Comparison of ENCODE assay signal across 23 cellular contexts in genomic region chr4:155304375-155304774, GRCh38.
"Had no signal": no experiment of that assay in that cellular context is flagged by ENCODE, and none has a peak within 500 bp of the region (broad histone marks: within the 10 kb centered on the region; RNA-seq: fewer than 3 reads in every experiment).

No MANE protein-coding gene starts in this region.

- H3K9me3 Mint-ChIP-seq: activated naive CD4-positive, alpha-beta T cell treated with anti-CD3 and anti-CD28 coated beads, Interleukin-2, amount 10 ng/mL, durations not matched to agents 7 days and 5 days; activated T-cell treated with anti-CD3 and anti-CD28 coated beads, Interleukin-2, amount 50 U/mL, for 4 hours had no signal

- H3K27me3 Mint-ChIP-seq: activated naive CD4-positive, alpha-beta T cell treated with anti-CD3 and anti-CD28 coated beads, Interleukin-2, amount 10 ng/mL, durations not matched to agents 7 days and 5 days; dendritic cell treated with granulocyte-macrophage colony-stimulating factor and Interleukin-4, amounts not matched to agents 40 ng/mL and 50 ng/mL, for 4 days had no signal

- ATAC-seq: activated CD4-positive, CD25-positive, alpha-beta regulatory T cell treated with anti-CD3 and anti-CD28 coated beads, Interleukin-2, amount 50 U/mL, for 24 hours; activated T-cell treated with anti-CD3 and anti-CD28 coated beads, Interleukin-2, amount 50 U/mL, for 4 hours; left cardiac atrium had no signal

- H3K4me1 Mint-ChIP-seq: activated naive CD4-positive, alpha-beta T cell treated with anti-CD3 and anti-CD28 coated beads, Interleukin-2, amount 10 ng/mL, durations not matched to agents 7 days and 5 days; nephron had no signal

- DNase-seq: activated CD4-positive, alpha-beta T cell treated with anti-CD3 and anti-CD28 coated beads, Interleukin-2, amount 50 U/mL, for 1 hour; activated CD8-positive, alpha-beta memory T cell treated with anti-CD3 and anti-CD28 coated beads, Interleukin-2, amount 50 U/mL, for 4 hours; activated effector memory CD4-positive, alpha-beta T cell treated with Interleukin-2 at 50 U/mL for 16 hours; activated naive CD4-positive, alpha-beta T cell treated with anti-CD3 and anti-CD28 coated beads, Interleukin-2, amount 10 ng/mL, durations not matched to agents 7 days and 5 days; activated T-cell treated with anti-CD3 and anti-CD28 coated beads, Interleukin-2, amount 50 U/mL, for 4 hours; cerebellar nuclear complex; effector memory CD4-positive, alpha-beta T cell; foreskin fibroblast; left cardiac atrium; lower lobe of right lung; nucleus accumbens; stimulated activated CD4-positive, alpha-beta T cell treated with anti-CD3 and anti-CD28 coated beads, Interleukin-12 subunit alpha, Interleukin-12 subunit beta, amount 100 ng/mL, for 4 hours; stimulated activated CD4-positive, alpha-beta T cell treated with anti-CD3 and anti-CD28 coated beads, Interleukin-1b, Interleukin-23, amount 100 ng/mL, for 48 hours; stimulated activated CD8-positive, alpha-beta memory T cell treated with anti-CD3 and anti-CD28 coated beads, Interleukin-4, amount 100 ng/mL, for 48 hours; stimulated activated naive CD4-positive, alpha-beta T cell; T1000; tibial artery; uterus had no signal

- H3K9me3 ChIP-seq: ascending aorta, lower lobe of right lung, tibial artery, uterus had no signal

- H3K4me1 ChIP-seq: ascending aorta, lower lobe of right lung, tibial artery, uterus had no signal

- H3K36me3 Mint-ChIP-seq: activated naive CD4-positive, alpha-beta T cell treated with anti-CD3 and anti-CD28 coated beads, Interleukin-2, amount 10 ng/mL, durations not matched to agents 7 days and 5 days had no signal

- H3K4me3 Mint-ChIP-seq: activated naive CD4-positive, alpha-beta T cell treated with anti-CD3 and anti-CD28 coated beads, Interleukin-2, amount 10 ng/mL, durations not matched to agents 7 days and 5 days; activated T-cell treated with anti-CD3 and anti-CD28 coated beads, Interleukin-2, amount 50 U/mL, for 4 hours; dendritic cell treated with granulocyte-macrophage colony-stimulating factor and Interleukin-4, amounts not matched to agents 40 ng/mL and 50 ng/mL, for 4 days; nephron had no signal

- H3K27ac Mint-ChIP-seq: activated naive CD4-positive, alpha-beta T cell treated with anti-CD3 and anti-CD28 coated beads, Interleukin-2, amount 10 ng/mL, durations not matched to agents 7 days and 5 days; dendritic cell treated with granulocyte-macrophage colony-stimulating factor and Interleukin-4, amounts not matched to agents 40 ng/mL and 50 ng/mL, for 4 days; nephron had no signal

- H3K27me3 ChIP-seq: ascending aorta, hepatocyte, tibial artery, uterus had no signal

- H3K36me3 ChIP-seq: ascending aorta, lower lobe of right lung, tibial artery, uterus had no signal

- H3K27ac ChIP-seq: ascending aorta, hepatocyte, lower lobe of right lung, tibial artery, uterus had no signal

- H3K4me3 ChIP-seq: ascending aorta, hepatocyte, lower lobe of right lung, tibial artery, uterus had no signal
